Comparison of ENCODE assay signal across 30 cellular contexts in genomic region chr7:93663561-93664299, GRCh38.
"Had no signal": no experiment of that assay in that cellular context is flagged by ENCODE, and none has a peak within 500 bp of the region (broad histone marks: within the 10 kb centered on the region; RNA-seq: fewer than 3 reads in every experiment).

No MANE protein-coding gene starts in this region.

- ATAC-seq: naive thymus-derived CD8-positive, alpha-beta T cell; natural killer cell treated with Interleukin-12 subunit alpha and Interleukin-12 subunit beta and Interleukin-15 and Interleukin-18, amount 100 ng/mL, for 72 hours; psoas muscle; right cardiac atrium; right lobe of liver; stimulated activated memory B cell treated with anti-CD40 and anti-IgM and Interleukin-4, amounts not matched to agents 10 μg/mL and 1 μg/mL and 100 μg/mL, for 72 hours; stimulated activated naive CD8-positive, alpha-beta T cell treated with anti-CD3 and anti-CD28 coated beads, Interleukin-15, amount 100 ng/mL, for 72 hours; stimulated activated naive CD8-positive, alpha-beta T cell treated with anti-CD3 and anti-CD28 coated beads, Interleukin-15, Interleukin-2, amounts not matched to agents 100 U/mL and 50 U/mL, for 24 hours; upper lobe of right lung had no signal

- H3K4me1 Mint-ChIP-seq: naive B cell; naive thymus-derived CD8-positive, alpha-beta T cell; nephron progenitor cell; neural crest cell; stimulated activated memory B cell treated with anti-CD40 and anti-IgM and Interleukin-4, amounts not matched to agents 10 μg/mL and 1 μg/mL and 100 μg/mL, for 72 hours; stimulated activated naive CD8-positive, alpha-beta T cell treated with anti-CD3 and anti-CD28 coated beads, Interleukin-15, amount 100 ng/mL, for 72 hours had no signal

- H3K9me3 Mint-ChIP-seq: type B pancreatic cell had no signal

- H3K9ac ChIP-seq: parathyroid adenoma had no signal

- H3K4me3 Mint-ChIP-seq: naive B cell; naive thymus-derived CD8-positive, alpha-beta T cell; natural killer cell treated with Interleukin-12 subunit alpha and Interleukin-12 subunit beta and Interleukin-15 and Interleukin-18, amount 100 ng/mL, for 72 hours; nephron progenitor cell; neural crest cell; stimulated activated memory B cell treated with anti-CD40 and anti-IgM and Interleukin-4, amounts not matched to agents 10 μg/mL and 1 μg/mL and 100 μg/mL, for 72 hours; stimulated activated naive CD8-positive, alpha-beta T cell treated with anti-CD3 and anti-CD28 coated beads, Interleukin-15, amount 100 ng/mL, for 72 hours; type B pancreatic cell had no signal

- H3K27ac ChIP-seq: ovary, parathyroid adenoma, psoas muscle, right lobe of liver, sigmoid colon, suprapubic skin, testis, tibial artery, transverse colon, upper lobe of right lung, uterus had no signal

- H3K27ac Mint-ChIP-seq: naive B cell; naive thymus-derived CD8-positive, alpha-beta T cell; natural killer cell treated with Interleukin-12 subunit alpha and Interleukin-12 subunit beta and Interleukin-15 and Interleukin-18, amount 100 ng/mL, for 72 hours; nephron progenitor cell; progenitor cell of endocrine pancreas; stimulated activated memory B cell treated with anti-CD40 and anti-IgM and Interleukin-4, amounts not matched to agents 10 μg/mL and 1 μg/mL and 100 μg/mL, for 72 hours; stimulated activated naive CD8-positive, alpha-beta T cell treated with anti-CD3 and anti-CD28 coated beads, Interleukin-15, amount 100 ng/mL, for 72 hours; type B pancreatic cell had no signal

- H3K79me2 ChIP-seq: parathyroid adenoma had no signal

- DNase-seq: naive B cell; naive thymus-derived CD8-positive, alpha-beta T cell; nephron progenitor cell; occipital lobe; ovary; psoas muscle; right lobe of liver; sigmoid colon; small intestine; stimulated activated CD4-positive, alpha-beta T cell treated with anti-CD3 and anti-CD28 coated beads, Interleukin-12 subunit alpha, Interleukin-12 subunit beta, amount 100 ng/mL, for 4 hours; stimulated activated CD4-positive, alpha-beta T cell treated with anti-CD3 and anti-CD28 coated beads, Interleukin-4, amount 100 ng/mL, for 1 hour; stimulated activated CD4-positive, alpha-beta T cell treated with anti-CD3 and anti-CD28 coated beads, Interleukin-4, amount 100 ng/mL, for 4 hours; stimulated activated CD8-positive, alpha-beta memory T cell treated with anti-CD3 and anti-CD28 coated beads, Interleukin-4, amount 100 ng/mL, for 48 hours; stimulated activated naive CD4-positive, alpha-beta T cell; stimulated activated naive CD8-positive, alpha-beta T cell treated with anti-CD3 and anti-CD28 coated beads, Interleukin-15, amount 100 ng/mL, for 72 hours; stimulated activated naive CD8-positive, alpha-beta T cell treated with anti-CD3 and anti-CD28 coated beads, Interleukin-15, Interleukin-2, amounts not matched to agents 100 U/mL and 50 U/mL, for 24 hours; substantia nigra; testis; tibial artery; transverse colon; upper lobe of right lung; uterus had no signal

- H3K27me3 ChIP-seq: ovary, right lobe of liver, sigmoid colon, suprapubic skin, testis, transverse colon, upper lobe of right lung, uterus had no signal

- H3K9me3 ChIP-seq: ovary, psoas muscle, right lobe of liver, sigmoid colon, suprapubic skin, testis, tibial artery, transverse colon, upper lobe of right lung, uterus had no signal

- H3K36me3 Mint-ChIP-seq: naive thymus-derived CD8-positive, alpha-beta T cell; natural killer cell treated with Interleukin-12 subunit alpha and Interleukin-12 subunit beta and Interleukin-15 and Interleukin-18, amount 100 ng/mL, for 72 hours; stimulated activated memory B cell treated with anti-CD40 and anti-IgM and Interleukin-4, amounts not matched to agents 10 μg/mL and 1 μg/mL and 100 μg/mL, for 72 hours; type B pancreatic cell had no signal

- H3K36me3 ChIP-seq: ovary, right lobe of liver, sigmoid colon, suprapubic skin, tibial artery, transverse colon, upper lobe of right lung, uterus had no signal

- H2AFZ ChIP-seq: parathyroid adenoma had no signal

- H3K4me3 ChIP-seq: ovary, psoas muscle, right lobe of liver, sigmoid colon, suprapubic skin, testis, tibial artery, transverse colon, upper lobe of right lung, uterus had no signal

- H3K27me3 Mint-ChIP-seq: natural killer cell treated with Interleukin-12 subunit alpha and Interleukin-12 subunit beta and Interleukin-15 and Interleukin-18, amount 100 ng/mL, for 72 hours; progenitor cell of endocrine pancreas; type B pancreatic cell had no signal

- H3K4me1 ChIP-seq: parathyroid adenoma, psoas muscle, right lobe of liver, sigmoid colon, suprapubic skin, testis, tibial artery, transverse colon, upper lobe of right lung, uterus had no signal

- FAIRE-seq: small intestine had no signal
